ENCODE assay signal across 8 cellular contexts in genomic region chr7:151085691-151086620, GRCh38. TPM values are rescaled to one million over a fixed set of nuclear protein-coding genes. Genes with fewer than 3 reads are reported as not detected.
DNase-seq lines count a peak whose midpoint lies in the region; ATAC-seq, FAIRE-seq and TF ChIP-seq lines count a peak whose summit lies in the region.

TSS of gene AGAP3 (plus strand) at chr7:151086475. CDS start at chr7:151086742, 267 bp downstream.

- CTCF ChIA-PET in A549 (lab: Yijun Ruan, JAX) (interaction anchor here (1.0 to 27.1 kb wide), 15 partner anchors 9 to 188 kb away, joined by 3 to 412 read pairs (median 3); partner anchors contain the start of gene GBX1), WTC11 (lab: Charles Lee) (interaction anchor here (0.6 to 2.1 kb wide), 16 partner anchors 9 to 141 kb away, joined by 3 to 19 read pairs (median 4); partner anchors contain the start of genes ABCB8 and ABCF2)

- TF ChIP-seq POLR2A in A549 (IDR thresholded peaks at IDR 0.05; ENCODE audit: low read length): peak; percentile 81

- H3K79me2 ChIP-seq in keratinocyte (ENCODE audit: control insufficient read depth, insufficient read depth, low read length) (peaks cover 51% of the 10 kb centered on the region), smooth muscle cell (ENCODE audit: low read depth) (peaks cover 52% of the 10 kb centered on the region)

- H3K9ac ChIP-seq in keratinocyte (ENCODE audit: control insufficient read depth, extremely low read depth, insufficient read depth, low read length) (peak within 1 kb of the TSS; percentile 93), smooth muscle cell (ENCODE audit: low read depth) (peak within 1 kb of the TSS; percentile 84)

- no peak for TF ChIP-seq RAD21 in A549 (conservative IDR thresholded peaks at IDR 0.05 in 1 of 2, IDR thresholded peaks at IDR 0.05 in 1 of 2)

- H2AFZ ChIP-seq in keratinocyte (ENCODE audit: control insufficient read depth, low read length) (peak within 1 kb of the TSS; percentile 46), smooth muscle cell (ENCODE audit: low read depth) (peak within 1 kb of the TSS; percentile 84)

- POLR2A ChIA-PET in A549 (lab: Yijun Ruan, JAX): interaction anchor here (1.1 to 1.4 kb wide), 3 partner anchors 18 to 27 kb away, joined by 3 to 11 read pairs (median 3); no protein-coding TSS in a partner anchor
- POLR2A ChIA-PET in WTC11 (lab: Charles Lee): interaction anchor here (0.7 to 1.0 kb wide), 6 partner anchors 23 to 142 kb away, joined by 3 to 6 read pairs (median 4); no protein-coding TSS in a partner anchor

- peaks cover 0 to 2% of the 10 kb centered on the region in 2 experiments for H3K36me3 ChIP-seq in keratinocyte (ENCODE audit: control insufficient read depth in 2 of 2, extremely low read depth in 1 of 2, insufficient read depth in 2 of 2, low read length in 2 of 2)
- H3K36me3 ChIP-seq in smooth muscle cell (ENCODE audit: low read depth): no peaks in the 10 kb centered on the region

- H3K27ac ChIP-seq in A549: peak within 1 kb of the TSS; percentile 84 to 98
- peak within 1 kb of the TSS; percentile 92 for H3K27ac ChIP-seq in keratinocyte (ENCODE audit: control insufficient read depth, insufficient read depth, low read length)
- H3K27ac ChIP-seq in smooth muscle cell (ENCODE audit: low read depth): peak within 1 kb of the TSS; percentile 93

- H3K36me3 Mint-ChIP-seq in WTC11 (no peaks in the 10 kb centered on the region), chondrocyte (ENCODE audit: low read depth) (no peaks in the 10 kb centered on the region)

- H3K4me2 ChIP-seq in A549 (peak within 1 kb of the TSS; percentile 97), keratinocyte (ENCODE audit: control insufficient read depth, extremely low read depth, insufficient read depth, low read depth, low read length) (peak within 1 kb of the TSS; percentile 99), smooth muscle cell (peak within 1 kb of the TSS; percentile 95)

- no peak for TF ChIP-seq EP300 in A549 (IDR thresholded peaks at IDR 0.05)

- dilution Hi-C loops in keratinocyte (cut with MboI; ENCODE audit: extremely low pct_ligation_motif_present, low sequenced_read_pairs): no loop called here

- H3K27me3 Mint-ChIP-seq in WTC11 (ENCODE audit: low read depth): peaks cover 18% of the 10 kb centered on the region
- H3K27me3 Mint-ChIP-seq in chondrocyte (ENCODE audit: low read depth): no peaks in the 10 kb centered on the region

- peak; percentile 76 to 79 for DNase-seq in A549 (ENCODE audit: low read depth in 1 of 2, low spot score in 1 of 2)
- DNase-seq in GM18507 (ENCODE audit: extremely low spot score, insufficient read length, low read depth): peak; percentile 73
- peak; percentile 85 for DNase-seq in NCI-H2227 treated with DMSO at 0.1 percent for 48 hours (lab: John Stamatoyannopoulos, UW)
- peak; percentile 83 for DNase-seq in WTC11 (ENCODE audit: low spot score)
- DNase-seq in chondrocyte (ENCODE audit: low spot score): no peak
- DNase-seq in keratinocyte (ENCODE audit: low read depth, low spot score): no peak
- DNase-seq in smooth muscle cell (lab: John Stamatoyannopoulos, UW; ENCODE audit: unreplicated experiment): peak; percentile 67

- peaks cover 30% of the 10 kb centered on the region for H3F3A ChIP-seq in smooth muscle cell (ENCODE audit: low read depth)

- H3K27me3 ChIP-seq in keratinocyte (ENCODE audit: control insufficient read depth, extremely low read depth, insufficient read depth, low read length) (no peaks in the 10 kb centered on the region), smooth muscle cell (ENCODE audit: low read depth) (no peaks in the 10 kb centered on the region)

- no peaks in the 10 kb centered on the region for H3K9me1 ChIP-seq in keratinocyte (ENCODE audit: control insufficient read depth, extremely low read depth, insufficient read depth, low read length)

- no peaks in the 10 kb centered on the region for H4K20me1 ChIP-seq in keratinocyte (ENCODE audit: control insufficient read depth, extremely low read depth, insufficient read depth, low read length)
- peaks cover 41% of the 10 kb centered on the region for H4K20me1 ChIP-seq in smooth muscle cell (ENCODE audit: low read depth)

- H3K4me3 ChIP-seq in A549 (peak within 1 kb of the TSS; percentile 86), keratinocyte (ENCODE audit: control insufficient read depth in 2 of 3, extremely low read depth in 1 of 3, insufficient read depth in 2 of 3, low read depth in 1 of 3, low read length in 3 of 3) (peak within 1 kb of the TSS; percentile 80 to 90 (median 83)), smooth muscle cell (peak within 1 kb of the TSS; percentile 61)

- ATAC-seq in A549 (peak; percentile 50 to 74), HG03039 (IDR thresholded peaks at IDR 0.05; ENCODE audit: unreplicated experiment) (peak; percentile 36), WTC11 (peak; percentile 56)

- 2% methylated on average over 12 of the region's 84 CpGs for WGBS in A549 (ENCODE audit: missing lambda C conversion rate)
- WGBS in smooth muscle cell (ENCODE audit: low lambda C conversion rate): 2% methylated on average over 23 of the region's 84 CpGs

- FAIRE-seq in A549 (lab: Jason Lieb, UNC) (no peak), GM18507 (lab: Jason Lieb, UNC) (no peak), keratinocyte (lab: Jason Lieb, UNC) (no peak)

- H3K27ac Mint-ChIP-seq in WTC11: peak within 1 kb of the TSS; percentile 67
- H3K27ac Mint-ChIP-seq in chondrocyte (ENCODE audit: unreplicated experiment): peak within 1 kb of the TSS; percentile 89

- peaks cover 40% of the 10 kb centered on the region for H3K4me1 Mint-ChIP-seq in WTC11
- peaks cover 52% of the 10 kb centered on the region for H3K4me1 Mint-ChIP-seq in chondrocyte (ENCODE audit: low read depth)

- H3K4me3 Mint-ChIP-seq in WTC11: peak within 1 kb of the TSS; percentile 84
- H3K4me3 Mint-ChIP-seq in chondrocyte (ENCODE audit: unreplicated experiment): peak within 1 kb of the TSS; percentile 79

- TF ChIP-seq CTCF in A549 (IDR thresholded peaks at IDR 0.05): no peak
- TF ChIP-seq CTCF in WTC11 (IDR thresholded peaks at IDR 0.05): no peak
- TF ChIP-seq CTCF in chondrocyte (IDR thresholded peaks at IDR 0.05): peak; percentile 26
- TF ChIP-seq CTCF in keratinocyte (optimal IDR thresholded peaks at IDR 0.05 in 1 of 3, IDR thresholded peaks at IDR 0.05 in 1 of 3, conservative IDR thresholded peaks at IDR 0.05 in 1 of 3; ENCODE audit: extremely low read depth in 1 of 3, insufficient read depth in 2 of 3, low read length in 3 of 3): no peak
- no peak for TF ChIP-seq CTCF in smooth muscle cell (IDR thresholded peaks at IDR 0.05; ENCODE audit: borderline replicate concordance, insufficient read depth, poor library complexity, severe bottlenecking)

- no peaks in the 10 kb centered on the region for H3K9me3 Mint-ChIP-seq in WTC11
- no peaks in the 10 kb centered on the region for H3K9me3 Mint-ChIP-seq in chondrocyte (ENCODE audit: low read depth)

- H3K9me3 ChIP-seq in A549 (no peaks in the 10 kb centered on the region), keratinocyte (ENCODE audit: control insufficient read depth, low read depth, low read length) (no peaks in the 10 kb centered on the region), smooth muscle cell (replicated peaks; ENCODE audit: low read depth) (no peaks in the 10 kb centered on the region)

- peaks cover 43% of the 10 kb centered on the region for H3K4me1 ChIP-seq in A549
- H3K4me1 ChIP-seq in keratinocyte (ENCODE audit: control insufficient read depth, extremely low read depth, insufficient read depth, low read length): peaks cover 39% of the 10 kb centered on the region
- H3K4me1 ChIP-seq in smooth muscle cell (ENCODE audit: low read depth): peaks cover 45% of the 10 kb centered on the region

TF ChIP-seq in A549, 52 proteins besides CTCF, POLR2A, EP300 and RAD21 (continues in another document):
- TF ChIP-seq POLR2AphosphoS2 (conservative IDR thresholded peaks at IDR 0.05; ENCODE audit: low read length): no peak
- TF ChIP-seq FOSB (CRISPR knock-in tag; IDR thresholded peaks at IDR 0.05): no peak
- no peak for TF ChIP-seq ZNF302 (CRISPR knock-in tag; IDR thresholded peaks at IDR 0.05)
- TF ChIP-seq PHF8 (IDR thresholded peaks at IDR 0.05; ENCODE audit: borderline replicate concordance, low read depth): no peak
- peak in 1 of 2 experiments; percentile 59; a peak in 2 of 5 replicates for TF ChIP-seq JUN (IDR thresholded peaks at IDR 0.05)
- peak; percentile 43; the same call in 1 of the 2 replicates for TF ChIP-seq MYC (IDR thresholded peaks at IDR 0.05; ENCODE audit: borderline replicate concordance, low read length)
- TF ChIP-seq MAFK (IDR thresholded peaks at IDR 0.05; ENCODE audit: partially characterized antibody): no peak
- TF ChIP-seq HOXA7 (CRISPR knock-in tag; IDR thresholded peaks at IDR 0.05): no peak

TF ChIP-seq in WTC11, 78 proteins besides CTCF, POLR2A, EP300 and RAD21 (continues in another document):
- no peak for TF ChIP-seq ZBTB21 (CRISPR knock-in tag; IDR thresholded peaks at IDR 0.05; ENCODE audit: borderline replicate concordance)
- no peak for TF ChIP-seq NR2C2 (CRISPR knock-in tag; IDR thresholded peaks at IDR 0.05)
- no peak for TF ChIP-seq CREM (CRISPR knock-in tag; IDR thresholded peaks at IDR 0.05)

RNA-seq across cellular contexts. Expression of gene AGAP3, which starts in this region (rescaled TPM):
- 33.8 and 34.1 TPM in 2 replicates for polyA plus RNA-seq in A549 (2011; rRNA removed)
- 90.2 and 106 TPM in 2 replicates for polyA plus RNA-seq in A549 (2012; cell fraction: cytosol; rRNA removed)
- 233 and 266 TPM in 2 replicates for polyA plus RNA-seq in A549 (2012; cell fraction: nucleus; rRNA removed)
- polyA plus RNA-seq in A549 (2017; fragmentation: RNase III; extraction: RNeasy Plus Mini Kit Qiagen cat#74134 plus additional on column Dnase treatment): 42.6 to 45.9 TPM (median 43.1 TPM) in 3 replicates
- polyA minus RNA-seq in A549 (2011; rRNA and poly(A)+ RNA removed): 30.9 and 37.2 TPM in 2 replicates
- 107 to 163 TPM (median 113 TPM) in 3 replicates for total RNA-seq in WTC11 (2021)
- total RNA-seq in chondrocyte: 77.8 to 116 TPM (median 91.4 TPM) in 3 replicates
- 64.3 to 96.7 TPM (median 83.2 TPM) in 3 replicates for polyA plus RNA-seq in keratinocyte
- 29.0 TPM for polyA plus RNA-seq in keratinocyte (2011; ENCODE audit: low read depth)
- 63.3 and 125 TPM in 2 replicates for polyA plus RNA-seq in keratinocyte (2011; cell fraction: cytosol; rRNA removed)
- 199 and 238 TPM in 2 replicates for polyA plus RNA-seq in keratinocyte (2011; cell fraction: nucleus; rRNA removed)
- 75.3 and 106 TPM in 2 replicates for polyA plus RNA-seq in keratinocyte (2012; ENCODE audit: low replicate concordance)
- polyA minus RNA-seq in keratinocyte: 88.1 to 181 TPM (median 91.1 TPM) in 3 replicates
- 125 TPM for polyA minus RNA-seq in keratinocyte (2011; cell fraction: cytosol; rRNA and poly(A)+ RNA removed)
- polyA minus RNA-seq in keratinocyte (2011; cell fraction: nucleus; rRNA and poly(A)+ RNA removed): 99.9 and 122 TPM in 2 replicates
- 27.2 and 29.8 TPM in 2 replicates for total RNA-seq in smooth muscle cell
- polyA plus RNA-seq in smooth muscle cell: 51.4 and 87.3 TPM in 2 replicates

Comparison
In these comparisons a context has a peak if more than half of its experiments do, and no peak if none do; other contexts are left out.
1. DNase-seq: peak in A549 (2 of 2), GM18507 (single experiment), NCI-H2227 treated with DMSO at 0.1 percent for 48 hours (single experiment), WTC11 (single experiment) and smooth muscle cell (single experiment); none in chondrocyte (single experiment) and keratinocyte (single experiment).
2. Of the 8 proteins assayed by ChIP-seq in both WTC11 and A549: peak only in WTC11: HMGXB4; only in A549: none; in both: MAX and USF2; in neither: 4; mixed calls (peak in some experiments, not most) for 1.
3. Peak in every context shown above with its lines, with median percentiles within 50 percentile points of each other: ATAC-seq, H3K27ac ChIP-seq, H3K4me2 ChIP-seq and H3K4me3 ChIP-seq.